14 cellular contexts compared by ENCODE assay signal in the genomic region with DNA sequence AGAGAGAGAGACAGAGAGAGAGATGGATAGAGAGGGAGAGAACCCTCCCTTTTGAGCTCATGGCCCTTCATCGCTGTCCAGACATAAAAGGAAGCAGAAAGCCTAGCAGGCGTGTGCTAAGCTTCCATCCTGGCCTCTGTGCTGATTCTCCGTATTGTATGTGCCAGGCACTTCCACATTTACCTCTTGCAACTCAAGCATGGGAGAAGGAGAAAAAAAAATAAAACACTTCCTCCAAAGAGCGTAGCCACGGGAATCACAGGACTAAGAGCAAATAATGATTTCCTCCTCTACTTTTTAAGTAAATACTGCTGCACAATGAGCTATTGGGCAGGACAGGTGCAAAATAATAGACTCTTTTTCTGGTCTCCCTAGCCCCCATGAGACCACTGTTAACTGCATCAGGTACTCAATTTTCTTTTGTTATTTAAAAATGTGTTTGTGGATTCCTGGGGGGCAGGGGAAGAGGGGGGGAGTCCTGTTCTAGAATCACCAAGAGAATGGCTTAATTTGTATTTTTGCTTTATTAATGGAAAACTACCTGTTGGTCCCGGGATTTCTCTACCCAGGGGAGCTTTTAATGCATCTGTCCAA.
DNase-seq lines count a peak whose midpoint lies in the region; ATAC-seq and TF ChIP-seq lines count a peak whose summit lies in the region.
"Had no signal": no experiment of that assay in that cellular context is flagged by ENCODE, and none has a peak within 500 bp of the region (broad histone marks: within the 10 kb centered on the region; RNA-seq: fewer than 3 reads in every experiment).

No MANE protein-coding gene starts in this region.

- no peaks in the 10 kb centered on the region for H3K4me1 Mint-ChIP-seq in neural progenitor cell
- H3K4me1 Mint-ChIP-seq: CD4-positive, alpha-beta memory T cell; naive B cell had no signal

- H3K9me3 Mint-ChIP-seq in neural progenitor cell: no peaks in the 10 kb centered on the region

- no peak for TF ChIP-seq CTCF in neural progenitor cell (IDR thresholded peaks at IDR 0.05)
- no peak for TF ChIP-seq CTCF in psoas muscle (IDR thresholded peaks at IDR 0.05)

- H2AFZ ChIP-seq in neural progenitor cell (replicated peaks): no peak overlapping the region
- H2AFZ ChIP-seq: parathyroid adenoma had no signal

- no peak for ATAC-seq in HG02763 (IDR thresholded peaks at IDR 0.05; ENCODE audit: unreplicated experiment)
- no peak for ATAC-seq in GM21526 (IDR thresholded peaks at IDR 0.05; ENCODE audit: low FRiP score, unreplicated experiment)
- no peak for ATAC-seq in psoas muscle

- peak; percentile 90 for DNase-seq in NCI-H2029 treated with DMSO at 0.1 percent for 48 hours (lab: John Stamatoyannopoulos, UW)
- peak; percentile 95 for DNase-seq in NCI-H748 (lab: John Stamatoyannopoulos, UW; ENCODE audit: unreplicated experiment)
- DNase-seq in neural progenitor cell (ENCODE audit: low spot score): no peak
- DNase-seq in psoas muscle: no peak
- DNase-seq: anterior cingulate cortex; CD4-positive, alpha-beta memory T cell; effector CD8-positive, alpha-beta T cell; naive B cell; NCI-H1694 treated with DMSO at 0.1 percent for 48 hours; stimulated activated CD4-positive, alpha-beta T cell treated with anti-CD3 and anti-CD28 coated beads, Interleukin-4, amount 100 ng/mL, for 1 hour had no signal

- H3K27ac ChIP-seq in HUES64 (ENCODE audit: low read depth, low read length) (no peak overlapping the region), neural progenitor cell (no peak overlapping the region), psoas muscle (no peak overlapping the region)
- H3K27ac ChIP-seq: parathyroid adenoma had no signal

- no peaks in the 10 kb centered on the region for H3F3A ChIP-seq in neural progenitor cell (ENCODE audit: low read depth)

- H3K4me1 ChIP-seq in HUES64 (ENCODE audit: insufficient read depth, low read length) (peaks cover 26% of the 10 kb centered on the region), neural progenitor cell (peaks cover 25% of the 10 kb centered on the region), psoas muscle (no peaks in the 10 kb centered on the region)
- H3K4me1 ChIP-seq: parathyroid adenoma had no signal

- H3K27me3 Mint-ChIP-seq in neural progenitor cell (ENCODE audit: insufficient read depth, low read depth): peaks cover 2% of the 10 kb centered on the region
- H3K27me3 Mint-ChIP-seq: naive B cell had no signal

- no peaks in the 10 kb centered on the region for H3K36me3 Mint-ChIP-seq in neural progenitor cell
- H3K36me3 Mint-ChIP-seq: CD4-positive, alpha-beta memory T cell; naive B cell had no signal

- H3K27me3 ChIP-seq in HUES64 (ENCODE audit: insufficient read depth, low read length) (peaks cover 17% of the 10 kb centered on the region), neural progenitor cell (no peaks in the 10 kb centered on the region), psoas muscle (ENCODE audit: insufficient read depth in 3 of 3, low read length in 2 of 3) (peaks cover 0 to 2% (median 0%) of the 10 kb centered on the region in 3 donors)

- no peaks in the 10 kb centered on the region for H4K20me1 ChIP-seq in neural progenitor cell (ENCODE audit: low read depth)

- intact Hi-C loops in psoas muscle (cut with DNase I): no loop called here

- H3K9me3 ChIP-seq in HUES64 (ENCODE audit: insufficient read depth, low read depth, low read length): no peaks in the 10 kb centered on the region
- H3K9me3 ChIP-seq in neural progenitor cell (ENCODE audit: low read depth): no peaks in the 10 kb centered on the region
- H3K9me3 ChIP-seq in psoas muscle: no peaks in the 10 kb centered on the region

- no peaks in the 10 kb centered on the region for H3K79me2 ChIP-seq in neural progenitor cell (ENCODE audit: low read depth)
- H3K79me2 ChIP-seq: parathyroid adenoma had no signal

- 30% methylated on average over 6 of the region's 6 CpGs for WGBS in HUES64
- 27 to 35% (median 32%) methylated on average over 6 of the region's 6 CpGs for WGBS in psoas muscle, 3 donors

- H3K27ac Mint-ChIP-seq in neural progenitor cell: no peak overlapping the region
- H3K27ac Mint-ChIP-seq: CD4-positive, alpha-beta memory T cell; naive B cell had no signal

- H3K4me3 ChIP-seq in HUES64 (ENCODE audit: low read length) (0 out of 2 replicates have a peak overlapping the region, but pooled peaks have one; percentile 15), neural progenitor cell (no peak overlapping the region), psoas muscle (no peak overlapping the region)

- H3K9ac ChIP-seq in HUES64 (ENCODE audit: low read depth, low read length) (no peak overlapping the region), neural progenitor cell (no peak overlapping the region)
- H3K9ac ChIP-seq: parathyroid adenoma had no signal

- peak overlapping the region; percentile 39 for H3K4me2 ChIP-seq in neural progenitor cell

- no peak overlapping the region for H3K4me3 Mint-ChIP-seq in neural progenitor cell
- H3K4me3 Mint-ChIP-seq: CD4-positive, alpha-beta memory T cell; naive B cell had no signal

- H3K36me3 ChIP-seq in HUES64 (ENCODE audit: insufficient read depth, low read length): no peaks in the 10 kb centered on the region
- no peaks in the 10 kb centered on the region for H3K36me3 ChIP-seq in neural progenitor cell
- no peaks in the 10 kb centered on the region for H3K36me3 ChIP-seq in psoas muscle (ENCODE audit: insufficient read depth in 1 of 2, low read depth in 1 of 2)

Comparison
In these comparisons a context has a peak if more than half of its experiments do, and no peak if none do; other contexts are left out.
1. DNase-seq: peak in NCI-H2029 treated with DMSO at 0.1 percent for 48 hours (single experiment) and NCI-H748 (single experiment); none in neural progenitor cell (single experiment) and psoas muscle (0 of 2).